29 cellular contexts compared by ENCODE assay signal in the genomic region with DNA sequence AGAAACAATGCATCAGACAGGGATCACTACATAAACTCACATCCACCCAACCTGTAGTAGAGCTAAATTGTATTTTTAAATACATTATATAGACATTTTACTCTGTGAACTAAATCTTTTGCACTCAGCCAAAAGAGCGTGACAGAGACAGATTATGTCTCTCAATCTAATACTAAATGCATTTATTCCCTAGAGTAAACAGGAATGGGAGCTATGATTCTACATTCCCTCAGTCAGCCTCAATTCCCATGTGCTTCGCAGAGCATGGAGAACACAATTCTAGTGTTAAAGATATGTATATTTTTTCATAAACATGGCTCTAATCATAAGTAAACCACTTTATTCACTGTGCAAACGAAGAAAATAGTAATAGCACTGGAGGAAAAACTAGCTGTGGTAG.
"Had no signal": no experiment of that assay in that cellular context is flagged by ENCODE, and none has a peak within 500 bp of the region (broad histone marks: within the 10 kb centered on the region; RNA-seq: fewer than 3 reads in every experiment).

No MANE protein-coding gene starts in this region.

- H3K27ac ChIP-seq: PC-9, RWPE1, WERI-Rb-1 had no signal

- H3K4me3 ChIP-seq: PC-9 had no signal

- DNase-seq: activated CD4-positive, alpha-beta memory T cell treated with anti-CD3 and anti-CD28 coated beads, Interleukin-2, amount 10 ng/mL, durations not matched to agents 7 days and 5 days; activated CD4-positive, alpha-beta T cell treated with anti-CD3 and anti-CD28 coated beads for 1 hour; activated CD4-positive, alpha-beta T cell treated with anti-CD3 and anti-CD28 coated beads for 48 hours; activated CD4-positive, CD25-positive, alpha-beta regulatory T cell; activated CD8-positive, alpha-beta memory T cell treated with anti-CD3 and anti-CD28 coated beads for 24 hours; activated CD8-positive, alpha-beta memory T cell treated with anti-CD3 and anti-CD28 coated beads, Interleukin-2, amount 10 ng/mL, durations not matched to agents 7 days and 5 days; activated CD8-positive, alpha-beta memory T cell treated with anti-CD3 and anti-CD28 coated beads, Interleukin-2, amount 50 U/mL, for 48 hours; activated effector memory CD4-positive, alpha-beta T cell treated with Interleukin-2 at 50 U/mL for 16 hours; activated naive CD4-positive, alpha-beta T cell treated with anti-CD3 and anti-CD28 coated beads, Interleukin-2, amount 10 ng/mL, durations not matched to agents 7 days and 5 days; activated naive CD8-positive, alpha-beta T cell treated with anti-CD3 and anti-CD28 coated beads, Interleukin-2, amount 50 U/mL, for 24 hours; activated T-cell treated with anti-CD3 and anti-CD28 coated beads, Interleukin-2, amount 50 U/mL, for 48 hours; anterior cingulate cortex; central memory CD4-positive, alpha-beta T cell; NCI-H1092 treated with DMSO at 0.1 percent for 48 hours; NCI-H1417; NCI-H146; NCI-H187 treated with DMSO at 0.1 percent for 48 hours; NCI-H2081 treated with DMSO at 0.1 percent for 48 hours; NCI-H345; NCI-H524 treated with DMSO at 0.1 percent for 48 hours; PC-9; SIG-M5; SW 1271; T-helper 1 cell; T-helper 2 cell; T-helper 9 cell; WERI-Rb-1 had no signal

- H3K4me2 ChIP-seq: PC-9 had no signal

- ATAC-seq: activated CD8-positive, alpha-beta memory T cell treated with anti-CD3 and anti-CD28 coated beads, Interleukin-2, amount 10 ng/mL, durations not matched to agents 7 days and 5 days; activated naive CD8-positive, alpha-beta T cell treated with anti-CD3 and anti-CD28 coated beads, Interleukin-2, amount 50 U/mL, for 24 hours; Right ventricle myocardium inferior had no signal

- H3K36me3 ChIP-seq: WERI-Rb-1 had no signal

- H2AFZ ChIP-seq: PC-9 had no signal
